1 cellular context compared by ENCODE assay signal in the genomic region with DNA sequence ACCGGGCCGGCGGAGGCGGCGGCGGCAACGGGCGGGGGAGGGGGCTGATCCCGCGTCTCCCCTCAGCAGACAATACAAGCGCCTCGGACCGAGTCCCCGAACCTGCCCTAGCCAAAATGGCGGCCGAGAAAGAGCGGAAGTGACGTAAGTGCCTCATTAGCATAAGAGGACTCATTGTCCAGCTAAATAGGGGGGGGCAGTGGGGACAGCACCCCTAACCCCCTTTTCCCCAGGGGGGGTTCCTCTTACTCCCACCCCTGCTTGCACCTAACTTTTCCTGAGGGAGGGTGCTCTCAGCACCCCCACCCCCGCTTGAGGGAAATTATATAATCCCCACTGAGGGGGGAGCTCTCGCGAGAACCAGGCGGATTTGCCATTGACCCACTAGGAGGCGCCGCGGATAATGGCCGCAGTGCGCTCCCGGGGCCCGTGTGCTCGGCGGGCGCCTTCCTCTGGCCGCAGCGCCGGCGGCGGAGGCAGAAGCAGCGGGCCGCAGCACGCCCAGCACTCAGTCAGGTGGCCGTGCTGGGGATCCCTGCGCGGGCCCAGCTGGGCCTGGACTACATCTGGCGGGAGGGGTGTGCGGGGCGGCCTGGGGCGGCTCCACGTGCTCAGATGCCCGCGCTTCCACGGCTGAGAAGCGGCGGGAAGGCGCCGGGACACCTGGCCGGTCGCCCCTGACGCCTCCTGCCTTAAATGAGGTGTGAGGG.
TF ChIP-seq lines count a peak whose summit lies in the region.

Gene ADNP (minus strand): TSS at position 132 of the 710 bp plus-strand sequence. CDS start 27,441 bp downstream, outside the sequence.

TF ChIP-seq in SK-N-SH treated with all-trans-retinoic acid at 6 μM for 48 hours, 23 proteins besides CTCF, POLR2A, EP300 and RAD21 (continued from another document):
- TF ChIP-seq, protein P1, sequence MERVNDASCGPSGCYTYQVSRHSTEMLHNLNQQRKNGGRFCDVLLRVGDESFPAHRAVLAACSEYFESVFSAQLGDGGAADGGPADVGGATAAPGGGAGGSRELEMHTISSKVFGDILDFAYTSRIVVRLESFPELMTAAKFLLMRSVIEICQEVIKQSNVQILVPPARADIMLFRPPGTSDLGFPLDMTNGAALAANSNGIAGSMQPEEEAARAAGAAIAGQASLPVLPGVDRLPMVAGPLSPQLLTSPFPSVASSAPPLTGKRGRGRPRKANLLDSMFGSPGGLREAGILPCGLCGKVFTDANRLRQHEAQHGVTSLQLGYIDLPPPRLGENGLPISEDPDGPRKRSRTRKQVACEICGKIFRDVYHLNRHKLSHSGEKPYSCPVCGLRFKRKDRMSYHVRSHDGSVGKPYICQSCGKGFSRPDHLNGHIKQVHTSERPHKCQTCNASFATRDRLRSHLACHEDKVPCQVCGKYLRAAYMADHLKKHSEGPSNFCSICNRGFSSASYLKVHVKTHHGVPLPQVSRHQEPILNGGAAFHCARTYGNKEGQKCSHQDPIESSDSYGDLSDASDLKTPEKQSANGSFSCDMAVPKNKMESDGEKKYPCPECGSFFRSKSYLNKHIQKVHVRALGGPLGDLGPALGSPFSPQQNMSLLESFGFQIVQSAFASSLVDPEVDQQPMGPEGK (CRISPR knock-in tag; IDR thresholded peaks at IDR 0.05; ENCODE audit: borderline replicate concordance): peak; percentile 100
- TF ChIP-seq TCF4 (CRISPR knock-in tag; IDR thresholded peaks at IDR 0.05; ENCODE audit: borderline replicate concordance) (peak; percentile 48; the same call in 1 of the 2 replicates), ZNF565 (CRISPR knock-in tag; conservative IDR thresholded peaks at IDR 0.05; ENCODE audit: low read depth) (peak; percentile 60; the same call in 1 of the 2 replicates)
